Comparison of ENCODE assay signal across 15 cellular contexts in the genomic region with DNA sequence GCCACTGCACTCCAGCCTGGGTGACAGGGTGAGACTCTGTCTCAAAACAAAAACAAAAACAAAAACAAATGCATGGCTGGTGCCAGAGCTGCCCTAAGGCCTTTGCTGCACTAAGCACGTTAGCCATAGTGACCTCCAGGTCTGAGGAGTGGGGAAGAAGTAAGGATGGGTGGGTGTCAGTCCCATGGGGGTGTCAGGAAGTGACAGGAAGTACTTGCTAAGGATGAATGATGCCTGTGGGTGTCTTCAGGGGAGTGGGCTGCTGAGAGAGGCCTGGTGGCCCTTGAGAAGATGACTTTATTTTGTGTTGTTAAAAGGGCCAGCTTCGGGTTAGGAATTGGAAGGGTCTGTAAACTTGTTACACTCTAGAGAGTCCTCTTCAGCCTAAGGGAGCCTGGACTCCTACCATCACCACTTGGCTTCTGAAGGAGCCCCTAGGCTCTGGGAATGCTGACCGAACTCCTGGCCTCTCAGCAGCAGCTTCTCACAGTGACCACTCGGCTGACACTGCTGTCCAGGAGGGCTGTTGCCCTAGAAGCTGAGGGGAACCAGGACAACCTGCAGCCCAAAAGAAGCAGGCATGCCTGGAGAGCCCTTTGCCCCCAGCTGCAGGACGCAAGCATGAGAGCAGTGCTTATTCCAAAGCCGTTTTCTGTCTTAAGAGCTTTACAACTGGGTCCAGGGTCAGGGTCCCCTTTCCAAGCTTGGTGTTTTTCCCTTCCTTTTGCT.
DNase-seq lines count a peak whose midpoint lies in the region; ATAC-seq and TF ChIP-seq lines count a peak whose summit lies in the region.
"Had no signal": no experiment of that assay in that cellular context is flagged by ENCODE, and none has a peak within 500 bp of the region (broad histone marks: within the 10 kb centered on the region; RNA-seq: fewer than 3 reads in every experiment).

No MANE protein-coding gene starts in this region.

- H4K20me1 ChIP-seq in GM23338 (replicated peaks; ENCODE audit: insufficient read depth): no peaks in the 10 kb centered on the region

- no peaks in the 10 kb centered on the region for H3K9me2 ChIP-seq in GM23338 (ENCODE audit: insufficient read depth)

- no peaks in the 10 kb centered on the region for H3K9me3 Mint-ChIP-seq in GM23338
- H3K9me3 Mint-ChIP-seq: CD8-positive, alpha-beta T cell had no signal

- H3K9me3 ChIP-seq in colonic mucosa (no peaks in the 10 kb centered on the region), lower lobe of right lung (no peaks in the 10 kb centered on the region), subcutaneous abdominal adipose tissue (ENCODE audit: control insufficient read depth in 5 of 5, low read length in 5 of 5) (no peaks in the 10 kb centered on the region)
- H3K9me3 ChIP-seq: SJCRH30 had no signal

- H3K27ac Mint-ChIP-seq in GM23338: 0 out of 2 replicates have a peak overlapping the region, but pooled peaks have one; percentile 0
- H3K27ac Mint-ChIP-seq: CD8-positive, alpha-beta T cell had no signal

- H3K4me3 ChIP-seq in GM23338 (no peak overlapping the region), colonic mucosa (no peak overlapping the region), lower lobe of right lung (no peak overlapping the region), subcutaneous abdominal adipose tissue (ENCODE audit: low read depth in 1 of 5, low read length in 5 of 5) (no peak overlapping the region)
- H3K4me3 ChIP-seq: SJCRH30 had no signal

- H3K36me3 Mint-ChIP-seq in GM23338 (ENCODE audit: low read depth): no peaks in the 10 kb centered on the region
- H3K36me3 Mint-ChIP-seq: CD8-positive, alpha-beta T cell had no signal

- DNase-seq in GM23338 (ENCODE audit: low spot score) (no peak), colonic mucosa (peak; percentile 13), lower lobe of right lung (no peak), left colon (no peak), hepatic stellate cell (ENCODE audit: low spot score) (no peak)
- DNase-seq: Calu3; CD8-positive, alpha-beta T cell; GF-D8; NCI-H1092 treated with DMSO at 0.1 percent for 48 hours; NCI-H146; SJCRH30 had no signal

- intact Hi-C loops in colonic mucosa (cut with DNase I): no loop called here
- intact Hi-C loops in lower lobe of right lung (cut with DNase I): no loop called here
- intact Hi-C loops in left colon (cut with DNase I, micrococcal nuclease): no loop called here

- H3K4me1 Mint-ChIP-seq in GM23338: peaks cover 11% of the 10 kb centered on the region

- no peak overlapping the region for H2AFZ ChIP-seq in GM23338

- H3K27me3 Mint-ChIP-seq in GM23338 (ENCODE audit: insufficient read depth, low read depth, poor library complexity): no peaks in the 10 kb centered on the region

- H3K27ac ChIP-seq in GM23338 (ENCODE audit: low read depth) (peak overlapping the region; percentile 75; the same call in 1 of the 2 replicates), colonic mucosa (no peak overlapping the region), lower lobe of right lung (peak overlapping the region; percentile 14), subcutaneous abdominal adipose tissue (ENCODE audit: low read depth, low read length) (peak overlapping the region; percentile 25)
- H3K27ac ChIP-seq: SJCRH30 had no signal

- H3K36me3 ChIP-seq in GM23338 (ENCODE audit: insufficient read depth) (no peaks in the 10 kb centered on the region), colonic mucosa (no peaks in the 10 kb centered on the region), lower lobe of right lung (no peaks in the 10 kb centered on the region), subcutaneous abdominal adipose tissue (ENCODE audit: control insufficient read depth in 5 of 5, insufficient read depth in 5 of 5, low read length in 5 of 5) (no peaks in the 10 kb centered on the region)
- H3K36me3 ChIP-seq: SJCRH30 had no signal

- no peak for ATAC-seq in GM23338
- ATAC-seq in lower lobe of right lung: no peak
- ATAC-seq in HG03342 (IDR thresholded peaks at IDR 0.05; ENCODE audit: unreplicated experiment): no peak
- ATAC-seq in left colon: no peak
- no peak for ATAC-seq in GM19455 (IDR thresholded peaks at IDR 0.05; ENCODE audit: unreplicated experiment)
- ATAC-seq: CD8-positive, alpha-beta T cell; Panc1 had no signal

- H3K9ac ChIP-seq in colonic mucosa (ENCODE audit: low read depth in 2 of 2, low read length in 2 of 2): no peak overlapping the region
- H3K9ac ChIP-seq in subcutaneous abdominal adipose tissue (ENCODE audit: low read length in 5 of 5): peak overlapping the region in 1 of 5 donors; percentile 13

- H3F3A ChIP-seq in GM23338 (replicated peaks; ENCODE audit: low read depth): no peaks in the 10 kb centered on the region

- TF ChIP-seq CTCF in GM23338 (conservative IDR thresholded peaks at IDR 0.05; ENCODE audit: low read depth in 2 of 2) (no peak), colonic mucosa (IDR thresholded peaks at IDR 0.05) (no peak), lower lobe of right lung (IDR thresholded peaks at IDR 0.05) (no peak)

- H3K27me3 ChIP-seq in GM23338 (ENCODE audit: insufficient read depth) (no peaks in the 10 kb centered on the region), colonic mucosa (no peaks in the 10 kb centered on the region), lower lobe of right lung (ENCODE audit: low read depth) (no peaks in the 10 kb centered on the region), subcutaneous abdominal adipose tissue (ENCODE audit: control insufficient read depth in 5 of 5, insufficient read depth in 4 of 5, low read length in 5 of 5) (no peaks in the 10 kb centered on the region)
- H3K27me3 ChIP-seq: SJCRH30 had no signal

- no peak overlapping the region for H3K4me3 Mint-ChIP-seq in GM23338
- H3K4me3 Mint-ChIP-seq: CD8-positive, alpha-beta T cell had no signal

- H3K4me1 ChIP-seq in GM23338 (ENCODE audit: insufficient read depth): no peaks in the 10 kb centered on the region
- H3K4me1 ChIP-seq in colonic mucosa: peaks cover 5% of the 10 kb centered on the region
- no peaks in the 10 kb centered on the region for H3K4me1 ChIP-seq in lower lobe of right lung
- peaks cover 0 to 37% (median 29%) of the 10 kb centered on the region in 5 donors for H3K4me1 ChIP-seq in subcutaneous abdominal adipose tissue (ENCODE audit: control insufficient read depth in 5 of 5, insufficient read depth in 5 of 5, low read length in 5 of 5)
- H3K4me1 ChIP-seq: SJCRH30 had no signal

- H3K79me2 ChIP-seq in GM23338 (replicated peaks; ENCODE audit: insufficient read depth): no peaks in the 10 kb centered on the region

- H3K4me2 ChIP-seq in GM23338: no peak overlapping the region

TF ChIP-seq in GM23338, 12 proteins besides CTCF, POLR2A, EP300 and RAD21 (continues in another document):
- TF ChIP-seq, protein P1, sequence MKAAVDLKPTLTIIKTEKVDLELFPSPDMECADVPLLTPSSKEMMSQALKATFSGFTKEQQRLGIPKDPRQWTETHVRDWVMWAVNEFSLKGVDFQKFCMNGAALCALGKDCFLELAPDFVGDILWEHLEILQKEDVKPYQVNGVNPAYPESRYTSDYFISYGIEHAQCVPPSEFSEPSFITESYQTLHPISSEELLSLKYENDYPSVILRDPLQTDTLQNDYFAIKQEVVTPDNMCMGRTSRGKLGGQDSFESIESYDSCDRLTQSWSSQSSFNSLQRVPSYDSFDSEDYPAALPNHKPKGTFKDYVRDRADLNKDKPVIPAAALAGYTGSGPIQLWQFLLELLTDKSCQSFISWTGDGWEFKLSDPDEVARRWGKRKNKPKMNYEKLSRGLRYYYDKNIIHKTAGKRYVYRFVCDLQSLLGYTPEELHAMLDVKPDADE (IDR thresholded peaks at IDR 0.05): no peak
- TF ChIP-seq STAT1 (IDR thresholded peaks at IDR 0.05; ENCODE audit: unreplicated experiment): no peak
- no peak for TF ChIP-seq JUNB (IDR thresholded peaks at IDR 0.05; ENCODE audit: unreplicated experiment)
- no peak for TF ChIP-seq ZNF114 (CRISPR knock-in tag; IDR thresholded peaks at IDR 0.05)
- no peak for TF ChIP-seq EZH2 (IDR thresholded peaks at IDR 0.05; ENCODE audit: low read depth, unreplicated experiment)
- no peak for TF ChIP-seq NANOG (IDR thresholded peaks at IDR 0.05; ENCODE audit: borderline replicate concordance)
- TF ChIP-seq, protein P2, sequence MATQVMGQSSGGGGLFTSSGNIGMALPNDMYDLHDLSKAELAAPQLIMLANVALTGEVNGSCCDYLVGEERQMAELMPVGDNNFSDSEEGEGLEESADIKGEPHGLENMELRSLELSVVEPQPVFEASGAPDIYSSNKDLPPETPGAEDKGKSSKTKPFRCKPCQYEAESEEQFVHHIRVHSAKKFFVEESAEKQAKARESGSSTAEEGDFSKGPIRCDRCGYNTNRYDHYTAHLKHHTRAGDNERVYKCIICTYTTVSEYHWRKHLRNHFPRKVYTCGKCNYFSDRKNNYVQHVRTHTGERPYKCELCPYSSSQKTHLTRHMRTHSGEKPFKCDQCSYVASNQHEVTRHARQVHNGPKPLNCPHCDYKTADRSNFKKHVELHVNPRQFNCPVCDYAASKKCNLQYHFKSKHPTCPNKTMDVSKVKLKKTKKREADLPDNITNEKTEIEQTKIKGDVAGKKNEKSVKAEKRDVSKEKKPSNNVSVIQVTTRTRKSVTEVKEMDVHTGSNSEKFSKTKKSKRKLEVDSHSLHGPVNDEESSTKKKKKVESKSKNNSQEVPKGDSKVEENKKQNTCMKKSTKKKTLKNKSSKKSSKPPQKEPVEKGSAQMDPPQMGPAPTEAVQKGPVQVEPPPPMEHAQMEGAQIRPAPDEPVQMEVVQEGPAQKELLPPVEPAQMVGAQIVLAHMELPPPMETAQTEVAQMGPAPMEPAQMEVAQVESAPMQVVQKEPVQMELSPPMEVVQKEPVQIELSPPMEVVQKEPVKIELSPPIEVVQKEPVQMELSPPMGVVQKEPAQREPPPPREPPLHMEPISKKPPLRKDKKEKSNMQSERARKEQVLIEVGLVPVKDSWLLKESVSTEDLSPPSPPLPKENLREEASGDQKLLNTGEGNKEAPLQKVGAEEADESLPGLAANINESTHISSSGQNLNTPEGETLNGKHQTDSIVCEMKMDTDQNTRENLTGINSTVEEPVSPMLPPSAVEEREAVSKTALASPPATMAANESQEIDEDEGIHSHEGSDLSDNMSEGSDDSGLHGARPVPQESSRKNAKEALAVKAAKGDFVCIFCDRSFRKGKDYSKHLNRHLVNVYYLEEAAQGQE (IDR thresholded peaks at IDR 0.05; ENCODE audit: unreplicated experiment): no peak
- no peak for TF ChIP-seq ZNF331 (CRISPR knock-in tag; IDR thresholded peaks at IDR 0.05; ENCODE audit: low read depth)
- no peak for TF ChIP-seq POLR2AphosphoS5 (IDR thresholded peaks at IDR 0.05; ENCODE audit: low read depth)
- no peak for TF ChIP-seq EZH2phosphoT487 (IDR thresholded peaks at IDR 0.05; ENCODE audit: unreplicated experiment)
- no peak for TF ChIP-seq CREB1 (CRISPR knock-in tag; IDR thresholded peaks at IDR 0.05; ENCODE audit: low read depth)
